Comparison of ENCODE assay signal across 8 cellular contexts in genomic region chr1:230066036-230066435, GRCh38. TPM values are rescaled to one million over a fixed set of nuclear protein-coding genes. Genes with fewer than 3 reads are reported as not detected.
DNase-seq lines count a peak whose midpoint lies in the region; ATAC-seq and TF ChIP-seq lines count a peak whose summit lies in the region.

No MANE protein-coding gene starts in this region.

- H3K4me1 ChIP-seq in iPS-18a (ENCODE audit: control insufficient read depth, low read depth, low read length) (peaks cover 21% of the 10 kb centered on the region), subcutaneous abdominal adipose tissue (ENCODE audit: control insufficient read depth in 5 of 5, insufficient read depth in 5 of 5, low read length in 5 of 5) (peaks cover 0 to 40% (median 25%) of the 10 kb centered on the region in 5 donors)

- no peaks in the 10 kb centered on the region for H3K36me3 Mint-ChIP-seq in activated CD4-positive, alpha-beta T cell treated with anti-CD3 and anti-CD28 coated beads, Interleukin-2, amount 10 ng/mL, durations not matched to agents 24 days and 14 days (ENCODE audit: low read depth)
- peaks cover 12% of the 10 kb centered on the region for H3K36me3 Mint-ChIP-seq in WTC11

- intact Hi-C loops in activated CD4-positive, alpha-beta T cell treated with anti-CD3 and anti-CD28 coated beads, Interleukin-2, amount 10 ng/mL, durations not matched to agents 24 days and 14 days (cut with micrococcal nuclease), result loop anchor here (2.0 to 5.0 kb wide), 4 partner anchors 101 to 577 kb away; partner anchors contain the start of genes ABCB10 and COG2

- H3K36me3 ChIP-seq in iPS-18a (ENCODE audit: control insufficient read depth, low read depth, low read length), result no peaks in the 10 kb centered on the region
- H3K36me3 ChIP-seq in subcutaneous abdominal adipose tissue (ENCODE audit: control insufficient read depth in 5 of 5, insufficient read depth in 5 of 5, low read length in 5 of 5), result no peaks in the 10 kb centered on the region

- no peak for DNase-seq in activated CD4-positive, alpha-beta T cell treated with anti-CD3 and anti-CD28 coated beads, Interleukin-2, amount 10 ng/mL, durations not matched to agents 24 days and 14 days
- DNase-seq in activated CD4-positive, alpha-beta T cell treated with anti-CD3 and anti-CD28 coated beads, Interleukin-2, amount 50 U/mL, for 1 hour, result no peak
- DNase-seq in WTC11 (ENCODE audit: low spot score) (no peak), T-helper 9 cell (no peak)

- H3K27me3 ChIP-seq in iPS-18a (ENCODE audit: control insufficient read depth, insufficient read depth, low read length) (peaks cover 28% of the 10 kb centered on the region), subcutaneous abdominal adipose tissue (ENCODE audit: control insufficient read depth in 5 of 5, insufficient read depth in 4 of 5, low read length in 5 of 5) (no peaks in the 10 kb centered on the region)

- peak overlapping the region; percentile 63 for H3K4me3 ChIP-seq in iPS-18a (ENCODE audit: low read length)
- H3K4me3 ChIP-seq in subcutaneous abdominal adipose tissue (ENCODE audit: low read depth in 1 of 5, low read length in 5 of 5), result peak overlapping the region; percentile 71 to 90 (median 78)

- no peak for TF ChIP-seq CTCF in WTC11 (IDR thresholded peaks at IDR 0.05)

- H3K4me1 Mint-ChIP-seq in activated CD4-positive, alpha-beta T cell treated with anti-CD3 and anti-CD28 coated beads, Interleukin-2, amount 10 ng/mL, durations not matched to agents 24 days and 14 days, result peaks cover 36% of the 10 kb centered on the region
- peaks cover 37% of the 10 kb centered on the region for H3K4me1 Mint-ChIP-seq in WTC11

- CTCF ChIA-PET in WTC11 (lab: Charles Lee), result interaction anchor here (0.8 kb wide), 1 partner anchor 36 kb away, joined by 3 read pairs; no protein-coding TSS in a partner anchor

- peaks cover 11% of the 10 kb centered on the region for H3K9me3 Mint-ChIP-seq in activated CD4-positive, alpha-beta T cell treated with anti-CD3 and anti-CD28 coated beads, Interleukin-2, amount 10 ng/mL, durations not matched to agents 24 days and 14 days
- H3K9me3 Mint-ChIP-seq in WTC11, result peaks cover 20% of the 10 kb centered on the region

- peaks cover 6% of the 10 kb centered on the region for H3K27me3 Mint-ChIP-seq in activated CD4-positive, alpha-beta T cell treated with anti-CD3 and anti-CD28 coated beads, Interleukin-2, amount 10 ng/mL, durations not matched to agents 24 days and 14 days
- peaks cover 12% of the 10 kb centered on the region for H3K27me3 Mint-ChIP-seq in WTC11 (ENCODE audit: low read depth)

- H3K9me3 ChIP-seq in iPS-18a (ENCODE audit: control insufficient read depth, low read depth, low read length) (no peaks in the 10 kb centered on the region), subcutaneous abdominal adipose tissue (ENCODE audit: control insufficient read depth in 5 of 5, low read length in 5 of 5) (peaks cover 0 to 5% (median 0%) of the 10 kb centered on the region in 5 donors)

- H3K27ac Mint-ChIP-seq in activated CD4-positive, alpha-beta T cell treated with anti-CD3 and anti-CD28 coated beads, Interleukin-2, amount 10 ng/mL, durations not matched to agents 24 days and 14 days, result peak overlapping the region; percentile 86
- H3K27ac Mint-ChIP-seq in WTC11, result peak overlapping the region; percentile 68; the same call in 1 of the 2 replicates

- no peak for ATAC-seq in WTC11
- ATAC-seq in GM18519 (IDR thresholded peaks at IDR 0.05; ENCODE audit: low FRiP score, unreplicated experiment), result no peak
- ATAC-seq in GM19328 (IDR thresholded peaks at IDR 0.05; ENCODE audit: unreplicated experiment), result no peak

- H3K9ac ChIP-seq in iPS-18a (ENCODE audit: low read length), result peak overlapping the region; percentile 21
- peak overlapping the region; percentile 58 to 81 (median 69) for H3K9ac ChIP-seq in subcutaneous abdominal adipose tissue (ENCODE audit: low read length in 5 of 5)

- H3K27ac ChIP-seq in iPS-18a (ENCODE audit: low read length) (no peak overlapping the region), subcutaneous abdominal adipose tissue (ENCODE audit: low read depth, low read length) (peak overlapping the region; percentile 82)

- POLR2A ChIA-PET in WTC11 (lab: Charles Lee), result no interaction called here

- peak overlapping the region; percentile 89 for H3K4me3 Mint-ChIP-seq in activated CD4-positive, alpha-beta T cell treated with anti-CD3 and anti-CD28 coated beads, Interleukin-2, amount 10 ng/mL, durations not matched to agents 24 days and 14 days
- H3K4me3 Mint-ChIP-seq in WTC11, result peak overlapping the region; percentile 76

TF ChIP-seq in WTC11, 78 proteins besides CTCF, POLR2A, EP300 and RAD21:
- TF ChIP-seq JUN (CRISPR knock-in tag; IDR thresholded peaks at IDR 0.05), result no peak
- TF ChIP-seq FOXP4 (CRISPR knock-in tag; IDR thresholded peaks at IDR 0.05), result no peak
- no peak for TF ChIP-seq NFE2L1 (CRISPR knock-in tag; IDR thresholded peaks at IDR 0.05)
- no peak for TF ChIP-seq SMAD3 (CRISPR knock-in tag; IDR thresholded peaks at IDR 0.05; ENCODE audit: borderline replicate concordance)
- no peak for TF ChIP-seq ATF2 (CRISPR knock-in tag; IDR thresholded peaks at IDR 0.05; ENCODE audit: borderline replicate concordance, low read depth)
- no peak for TF ChIP-seq E2F5 (CRISPR knock-in tag; IDR thresholded peaks at IDR 0.05)

RNA-seq across cellular contexts. Expression of gene GALNT2, which starts 1.0 kb away (rescaled TPM):
- 68.5 and 72.4 TPM in 2 replicates for total RNA-seq in activated CD4-positive, alpha-beta T cell treated with anti-CD3 and anti-CD28 coated beads, Interleukin-2, amount 10 ng/mL, durations not matched to agents 24 days and 14 days
- total RNA-seq in WTC11 (2021), result 74.8 to 84.6 TPM (median 81.9 TPM) in 3 replicates
